8 cellular contexts compared by ENCODE assay signal in the genomic region with DNA sequence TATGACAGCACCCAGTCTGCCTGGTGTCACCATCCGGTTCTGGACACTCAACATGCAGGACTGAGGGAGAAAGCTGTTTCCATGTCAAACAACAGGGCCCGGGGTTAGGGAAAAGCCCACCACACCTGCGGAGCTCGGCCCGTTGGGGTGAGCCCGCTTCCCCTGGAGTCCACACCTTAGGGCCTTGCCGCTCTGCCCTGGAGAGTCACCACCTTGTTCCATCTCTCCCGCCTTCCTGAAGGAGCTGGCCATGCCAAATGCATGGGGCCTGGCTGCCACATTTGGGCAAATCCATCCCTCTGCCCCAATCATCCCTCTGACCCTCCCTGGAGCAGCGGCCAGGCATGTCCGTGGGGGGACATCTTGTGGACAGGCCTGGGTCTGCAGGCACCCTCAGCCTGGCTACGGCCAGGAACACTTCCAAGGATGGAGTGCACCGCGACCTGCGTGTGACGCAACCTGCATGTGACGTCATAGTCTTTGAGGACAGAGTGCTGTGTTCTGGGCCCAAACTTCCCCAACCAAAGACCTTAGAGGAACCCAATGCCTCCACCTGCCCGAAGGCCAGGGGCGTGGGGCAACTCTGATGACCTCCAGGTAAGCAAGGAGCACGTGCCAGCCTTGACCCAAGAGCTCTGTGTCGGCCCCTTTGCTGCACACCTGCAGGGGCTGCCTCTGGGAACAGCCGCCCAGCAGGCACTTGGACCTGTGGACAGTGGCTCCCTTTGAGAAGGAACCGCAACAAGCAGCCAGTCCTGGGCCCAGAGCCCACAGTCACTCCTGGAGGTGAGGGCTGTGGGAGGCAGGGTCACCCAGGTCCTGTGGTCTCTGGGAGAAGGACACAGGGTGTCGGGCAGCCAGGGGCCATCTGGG. TPM values are rescaled to one million over a fixed set of nuclear protein-coding genes. Genes with fewer than 3 reads are reported as not detected.
DNase-seq lines count a peak whose midpoint lies in the region; ATAC-seq and TF ChIP-seq lines count a peak whose summit lies in the region.

No MANE protein-coding gene starts in this region.

- intact Hi-C loops in CD4-positive, alpha-beta T cell (cut with DNase I, micrococcal nuclease): loop anchor here in 1 of 2 experiments (1.0 to 5.0 kb wide), 5 partner anchors 18 to 867 kb away; partner anchors contain the start of genes ARFGAP1, GID8, OSBPL2 and RPS21

- ATAC-seq in CD4-positive, alpha-beta T cell (ENCODE audit: poor library complexity): no peak
- ATAC-seq in stimulated activated memory B cell treated with anti-CD40 and anti-IgM and Interleukin-4, amounts not matched to agents 10 μg/mL and 1 μg/mL and 100 μg/mL, for 72 hours: no peak
- ATAC-seq in HG02763 (IDR thresholded peaks at IDR 0.05; ENCODE audit: unreplicated experiment): no peak

- H3K9me3 Mint-ChIP-seq in CD4-positive, alpha-beta T cell: no peaks in the 10 kb centered on the region
- no peaks in the 10 kb centered on the region for H3K9me3 Mint-ChIP-seq in activated naive CD8-positive, alpha-beta T cell treated with anti-CD3 and anti-CD28 coated beads for 36 hours
- H3K9me3 Mint-ChIP-seq in stimulated activated memory B cell treated with anti-CD40 and anti-IgM and Interleukin-4, amounts not matched to agents 10 μg/mL and 1 μg/mL and 100 μg/mL, for 72 hours: no peaks in the 10 kb centered on the region

- CTCF ChIA-PET in CD4-positive, alpha-beta T cell (lab: Charles Lee): no interaction called here

- peak overlapping the region; percentile 84 for H3K4me3 Mint-ChIP-seq in CD4-positive, alpha-beta T cell
- H3K4me3 Mint-ChIP-seq in activated naive CD8-positive, alpha-beta T cell treated with anti-CD3 and anti-CD28 coated beads for 36 hours: peak overlapping the region; percentile 77
- H3K4me3 Mint-ChIP-seq in stimulated activated memory B cell treated with anti-CD40 and anti-IgM and Interleukin-4, amounts not matched to agents 10 μg/mL and 1 μg/mL and 100 μg/mL, for 72 hours: peak overlapping the region; percentile 79

- no peak overlapping the region for H3K27ac ChIP-seq in CD4-positive, alpha-beta T cell (ENCODE audit: low read depth, low read length)

- H3K27ac Mint-ChIP-seq in CD4-positive, alpha-beta T cell: no peak overlapping the region
- no peak overlapping the region for H3K27ac Mint-ChIP-seq in activated naive CD8-positive, alpha-beta T cell treated with anti-CD3 and anti-CD28 coated beads for 36 hours
- H3K27ac Mint-ChIP-seq in stimulated activated memory B cell treated with anti-CD40 and anti-IgM and Interleukin-4, amounts not matched to agents 10 μg/mL and 1 μg/mL and 100 μg/mL, for 72 hours: peak overlapping the region; percentile 67

- peaks cover 18% of the 10 kb centered on the region for H3K4me1 Mint-ChIP-seq in CD4-positive, alpha-beta T cell (ENCODE audit: low read depth)
- H3K4me1 Mint-ChIP-seq in activated naive CD8-positive, alpha-beta T cell treated with anti-CD3 and anti-CD28 coated beads for 36 hours: peaks cover 20% of the 10 kb centered on the region
- peaks cover 63% of the 10 kb centered on the region for H3K4me1 Mint-ChIP-seq in stimulated activated memory B cell treated with anti-CD40 and anti-IgM and Interleukin-4, amounts not matched to agents 10 μg/mL and 1 μg/mL and 100 μg/mL, for 72 hours

- DNase-seq in CD4-positive, alpha-beta T cell: no peak
- DNase-seq in HuH-7 (ENCODE audit: low spot score): peak; percentile 97
- DNase-seq in activated naive CD8-positive, alpha-beta T cell treated with anti-CD3 and anti-CD28 coated beads for 36 hours: no peak
- peak; percentile 86 for DNase-seq in hepatic stellate cell (ENCODE audit: low spot score)
- no peak for DNase-seq in NCI-H1092 (lab: John Stamatoyannopoulos, UW)
- no peak for DNase-seq in Ammon's horn (ENCODE audit: low spot score)

- H3K36me3 Mint-ChIP-seq in CD4-positive, alpha-beta T cell (ENCODE audit: low read depth): no peaks in the 10 kb centered on the region
- H3K36me3 Mint-ChIP-seq in activated naive CD8-positive, alpha-beta T cell treated with anti-CD3 and anti-CD28 coated beads for 36 hours: no peaks in the 10 kb centered on the region
- H3K36me3 Mint-ChIP-seq in stimulated activated memory B cell treated with anti-CD40 and anti-IgM and Interleukin-4, amounts not matched to agents 10 μg/mL and 1 μg/mL and 100 μg/mL, for 72 hours: peaks cover 6% of the 10 kb centered on the region

- H3K9me3 ChIP-seq in CD4-positive, alpha-beta T cell (ENCODE audit: control insufficient read depth, low read length): no peaks in the 10 kb centered on the region

- POLR2A ChIA-PET in CD4-positive, alpha-beta T cell (lab: Charles Lee): no interaction called here

- no peak for TF ChIP-seq CTCF in CD4-positive, alpha-beta T cell (IDR thresholded peaks at IDR 0.05)

- no peaks in the 10 kb centered on the region for H3K27me3 ChIP-seq in CD4-positive, alpha-beta T cell (ENCODE audit: control insufficient read depth, insufficient read depth, low read length)

- H3K27me3 Mint-ChIP-seq in CD4-positive, alpha-beta T cell: no peaks in the 10 kb centered on the region
- no peaks in the 10 kb centered on the region for H3K27me3 Mint-ChIP-seq in activated naive CD8-positive, alpha-beta T cell treated with anti-CD3 and anti-CD28 coated beads for 36 hours
- no peaks in the 10 kb centered on the region for H3K27me3 Mint-ChIP-seq in stimulated activated memory B cell treated with anti-CD40 and anti-IgM and Interleukin-4, amounts not matched to agents 10 μg/mL and 1 μg/mL and 100 μg/mL, for 72 hours

RNA-seq across cellular contexts. Expression of gene CABLES2, which starts 1.7 kb away (rescaled TPM):
- 1 to 10 TPM; 4.4 TPM for total RNA-seq in CD4-positive, alpha-beta T cell
- total RNA-seq in activated naive CD8-positive, alpha-beta T cell treated with anti-CD3 and anti-CD28 coated beads for 36 hours: 1 to 10 TPM; 4.9 to 5.3 TPM

RNA-seq across cellular contexts. Expression of gene RPS21, which starts 18.4 kb away (rescaled TPM):
- total RNA-seq in CD4-positive, alpha-beta T cell: 1,000 to 10,000 TPM; 3,015 to 3,210 TPM
- total RNA-seq in activated naive CD8-positive, alpha-beta T cell treated with anti-CD3 and anti-CD28 coated beads for 36 hours: 1,000 to 10,000 TPM; 2,242 to 2,482 TPM

RNA-seq across cellular contexts. Expression of gene RBBP8NL, which starts 22.0 kb away (rescaled TPM):
- total RNA-seq in CD4-positive, alpha-beta T cell: not detected
- not detected for total RNA-seq in activated naive CD8-positive, alpha-beta T cell treated with anti-CD3 and anti-CD28 coated beads for 36 hours

RNA-seq across cellular contexts. Expression of gene LAMA5, which starts 38.2 kb away (rescaled TPM):
- under 1 TPM; 0.16 to 0.78 TPM for total RNA-seq in CD4-positive, alpha-beta T cell
- total RNA-seq in activated naive CD8-positive, alpha-beta T cell treated with anti-CD3 and anti-CD28 coated beads for 36 hours: under 1 TPM; 0.38 to 0.91 TPM

Comparison
In these comparisons a context has a peak if more than half of its experiments do, and no peak if none do; other contexts are left out.
1. DNase-seq: peak in HuH-7 (single experiment) and hepatic stellate cell (single experiment); none in CD4-positive, alpha-beta T cell (0 of 10), activated naive CD8-positive, alpha-beta T cell treated with anti-CD3 and anti-CD28 coated beads for 36 hours (single experiment), NCI-H1092 (single experiment) and Ammon's horn (single experiment).
2. Peak in every context shown above with its lines, with median percentiles within 50 percentile points of each other: H3K4me3 Mint-ChIP-seq.